Comparison of ENCODE assay signal across 22 cellular contexts in the genomic region with DNA sequence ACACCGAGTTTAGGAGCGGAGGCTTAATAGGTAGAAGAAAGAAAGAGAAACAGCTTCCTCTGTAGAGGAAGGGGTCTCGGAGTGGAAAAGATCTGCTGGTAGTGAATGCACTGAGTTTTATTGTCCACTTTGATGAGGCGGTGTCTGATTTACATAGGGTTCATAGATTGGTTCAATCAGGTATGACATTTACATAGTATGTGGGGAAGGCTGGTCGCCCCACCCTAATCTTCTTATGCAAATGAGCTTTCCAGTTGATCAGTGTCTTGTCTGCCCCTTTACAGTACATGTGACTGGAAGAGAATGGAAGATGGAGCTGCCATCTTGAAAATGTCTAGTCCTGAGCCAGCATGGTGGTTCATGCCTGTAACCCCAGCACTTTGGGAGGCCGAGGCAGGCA. TPM values are rescaled to one million over a fixed set of nuclear protein-coding genes. Genes with fewer than 3 reads are reported as not detected.
DNase-seq lines count a peak whose midpoint lies in the region; ATAC-seq and TF ChIP-seq lines count a peak whose summit lies in the region.
"Had no signal": no experiment of that assay in that cellular context is flagged by ENCODE, and none has a peak within 500 bp of the region (broad histone marks: within the 10 kb centered on the region; RNA-seq: fewer than 3 reads in every experiment).

No MANE protein-coding gene starts in this region.

- no peaks in the 10 kb centered on the region for H3K9me3 ChIP-seq in right cardiac atrium (ENCODE audit: control insufficient read depth, low read length)

- H3K9me3 Mint-ChIP-seq in osteocyte (ENCODE audit: unreplicated experiment) = peaks cover 4% of the 10 kb centered on the region

- no peaks in the 10 kb centered on the region for H3K36me3 Mint-ChIP-seq in osteocyte (ENCODE audit: unreplicated experiment)

- no peak for ATAC-seq in right cardiac atrium
- no peak for ATAC-seq in Right ventricle myocardium inferior
- ATAC-seq: HCT116 had no signal

- H3K4me3 Mint-ChIP-seq in osteocyte (ENCODE audit: unreplicated experiment) = no peak overlapping the region
- H3K4me3 Mint-ChIP-seq: CD8-positive, alpha-beta memory T cell had no signal

- no peaks in the 10 kb centered on the region for H3K27me3 Mint-ChIP-seq in osteocyte (ENCODE audit: unreplicated experiment)

- intact Hi-C loops in right cardiac atrium (cut with DNase I) (no loop called here), Right ventricle myocardium inferior (cut with DNase I) (no loop called here)

- H3K4me1 ChIP-seq in right cardiac atrium (ENCODE audit: control insufficient read depth, insufficient read depth, low read length) = no peaks in the 10 kb centered on the region

- DNase-seq in NCI-H82 (lab: John Stamatoyannopoulos, UW) (peak; percentile 71), NCI-H82 treated with DMSO at 0.1 percent for 48 hours (lab: John Stamatoyannopoulos, UW; ENCODE audit: unreplicated experiment) (no peak), NCI-H146 (lab: John Stamatoyannopoulos, UW) (peak; percentile 60), NCI-H774 (lab: John Stamatoyannopoulos, UW) (peak; percentile 38), right cardiac atrium (no peak), A172 (ENCODE audit: low spot score) (no peak), osteocyte (ENCODE audit: extremely low spot score, unreplicated experiment) (no peak), Right ventricle myocardium inferior (ENCODE audit: missing footprints) (no peak)
- DNase-seq: CD8-positive, alpha-beta memory T cell; IMR-90; NCI-H1417 treated with DMSO at 0.1 percent for 48 hours; NCI-H1930; NCI-H2171; NCI-H345; NCI-H524; SHP77; SW 1271; T-helper 2 cell had no signal

- 96% methylated on average over 6 of the region's 6 CpGs for WGBS in right cardiac atrium

- no peaks in the 10 kb centered on the region for H3K27me3 ChIP-seq in right cardiac atrium (ENCODE audit: control insufficient read depth, insufficient read depth)

- no peaks in the 10 kb centered on the region for H3K4me1 Mint-ChIP-seq in osteocyte (ENCODE audit: unreplicated experiment)
- H3K4me1 Mint-ChIP-seq: CD8-positive, alpha-beta memory T cell had no signal

- no peak overlapping the region for H3K27ac ChIP-seq in right cardiac atrium (ENCODE audit: low read length)
- H3K27ac ChIP-seq: 22Rv1, C4-2B, SK-N-MC had no signal

- no peak overlapping the region for H3K27ac Mint-ChIP-seq in osteocyte (ENCODE audit: unreplicated experiment)
- H3K27ac Mint-ChIP-seq: CD8-positive, alpha-beta memory T cell had no signal

- H3K4me3 ChIP-seq in right cardiac atrium (ENCODE audit: low read length) = no peak overlapping the region
- H3K4me3 ChIP-seq: SK-N-MC had no signal

- no peak for TF ChIP-seq CTCF in osteocyte (IDR thresholded peaks at IDR 0.05)

RNA-seq across cellular contexts. Expression of a gene that starts 19.9 kb away (rescaled TPM):
- 10 to 100 TPM; 38.8 to 60.5 (median 43.5) TPM for total RNA-seq in right cardiac atrium
- 26.0 TPM for polyA plus RNA-seq in right cardiac atrium
- total RNA-seq in A172 (2014; rRNA removed; shearing (Covaris generic)) = 61.9 and 68.6 TPM in 2 replicates
- 31.4 and 36.8 TPM in 2 replicates for total RNA-seq in osteocyte
- 39.0 TPM for total RNA-seq in Right ventricle myocardium inferior

Comparison
In these comparisons a context has a peak if more than half of its experiments do, and no peak if none do; other contexts are left out.
1. DNase-seq: peak in NCI-H82 (single experiment), NCI-H146 (single experiment) and NCI-H774 (single experiment); none in NCI-H82 treated with DMSO at 0.1 percent for 48 hours (single experiment), right cardiac atrium (0 of 3), A172 (single experiment), osteocyte (single experiment) and Right ventricle myocardium inferior (single experiment).